Comparison of ENCODE assay signal across 13 cellular contexts in genomic region chr22:43823353-43823908, GRCh38. TPM values are rescaled to one million over a fixed set of nuclear protein-coding genes. Genes with fewer than 3 reads are reported as not detected.
A peak's percentile ranks its signal among the peaks of the same experiment; 100 is the strongest.
DNase-seq lines count a peak whose midpoint lies in the region; ATAC-seq and TF ChIP-seq lines count a peak whose summit lies in the region.
"Had no signal": no experiment of that assay in that cellular context is flagged by ENCODE, and none has a peak within 500 bp of the region (broad histone marks: within the 10 kb centered on the region; RNA-seq: fewer than 3 reads in every experiment).

No MANE protein-coding gene starts in this region.

- POLR2A ChIA-PET in MCF 10A (lab: Yijun Ruan, JAX), result no interaction called here

- TF ChIP-seq CTCF in MCF 10A (IDR thresholded peaks at IDR 0.05; ENCODE audit: unreplicated experiment), result no peak
- no peak for TF ChIP-seq CTCF in breast epithelium (IDR thresholded peaks at IDR 0.05)

- H3K9me3 ChIP-seq in breast epithelium, result no peaks in the 10 kb centered on the region
- H3K9me3 ChIP-seq: esophagus squamous epithelium, left ventricle myocardium inferior had no signal

- no TSS peak for BruUV-seq in MCF 10A (replicated peaks; lab: Mats Ljungman, UMichigan)

- TF ChIP-seq POLR2A in breast epithelium (IDR thresholded peaks at IDR 0.05), result no peak

- H3K4me3 ChIP-seq in breast epithelium, result no peak overlapping the region
- H3K4me3 ChIP-seq: esophagus squamous epithelium, left ventricle myocardium inferior had no signal

- no peaks in the 10 kb centered on the region for H3K36me3 Mint-ChIP-seq in MCF 10A (ENCODE audit: insufficient read depth, unreplicated experiment)

- H3K27ac ChIP-seq in breast epithelium, result no peak overlapping the region
- H3K27ac ChIP-seq: esophagus squamous epithelium, left ventricle myocardium inferior had no signal

- ATAC-seq in left colon (peak; percentile 26), GM18858 (IDR thresholded peaks at IDR 0.05; ENCODE audit: unreplicated experiment) (no peak)

- H3K4me1 Mint-ChIP-seq in MCF 10A (ENCODE audit: insufficient read depth, unreplicated experiment), result no peaks in the 10 kb centered on the region

- H3K4me1 ChIP-seq in breast epithelium, result no peaks in the 10 kb centered on the region

- CTCF ChIA-PET in MCF 10A (lab: Yijun Ruan, JAX), result interaction anchor here (0.7 kb wide), 1 partner anchor 51 kb away, joined by 4 read pairs; no protein-coding TSS in a partner anchor

- peaks cover 0 to 16% of the 10 kb centered on the region in 2 donors for H3K27me3 ChIP-seq in breast epithelium

- intact Hi-C loops in MCF 10A (cut with micrococcal nuclease) (loop anchor here (10.0 kb wide), 2 partner anchors 549 to 801 kb away; no protein-coding TSS in a partner anchor), breast epithelium (cut with DNase I; ENCODE audit: low total_unique reads) (no loop called here), left colon (cut with DNase I, micrococcal nuclease) (no loop called here)

- H3K4me3 Mint-ChIP-seq in MCF 10A (ENCODE audit: unreplicated experiment), result no peak overlapping the region

- no peaks in the 10 kb centered on the region for H3K36me3 ChIP-seq in breast epithelium
- H3K36me3 ChIP-seq: esophagus squamous epithelium, left ventricle myocardium inferior had no signal

- no peaks in the 10 kb centered on the region for H3K9me3 Mint-ChIP-seq in MCF 10A (ENCODE audit: unreplicated experiment)

- DNase-seq in MCF 10A (ENCODE audit: unreplicated experiment), result peak; percentile 11
- DNase-seq in breast epithelium (ENCODE audit: low spot score in 2 of 2), result no peak
- DNase-seq in amniotic epithelial cell (ENCODE audit: low read depth), result peak; percentile 3
- no peak for DNase-seq in left colon
- DNase-seq in ureter (ENCODE audit: low spot score), result peak; percentile 49
- no peak for DNase-seq in 8988T
- DNase-seq in NCI-H2171 treated with DMSO at 0.1 percent for 48 hours (lab: John Stamatoyannopoulos, UW), result no peak
- DNase-seq: anterior cingulate cortex, esophagus squamous epithelium, left ventricle myocardium inferior, NCI-H82, T-helper 1 cell had no signal

- no peak overlapping the region for H3K27ac Mint-ChIP-seq in MCF 10A (ENCODE audit: low read depth, unreplicated experiment)

- H3K27me3 Mint-ChIP-seq in MCF 10A (ENCODE audit: insufficient read depth, unreplicated experiment), result peaks cover 73% of the 10 kb centered on the region

RNA-seq across cellular contexts. Expression of gene EFCAB6, which starts 11.3 kb away (rescaled TPM):
- total RNA-seq in MCF 10A (2022) (0.40 and 0.93 TPM in 2 replicates), breast epithelium (1 to 10 TPM; 3.0 to 9.8 (median 5.9) TPM), left colon (1 to 10 TPM in 1 of 2 donors, under 1 TPM in 1; 0.58 to 1.1 TPM), ureter (8.8 TPM)

RNA-seq across cellular contexts. Expression of gene SULT4A1, which starts 38.9 kb away (rescaled TPM):
- not detected in 2 replicates for total RNA-seq in MCF 10A (2022)
- 1 to 10 TPM in 1 of 3 donors, under 1 TPM in 1, not detected in 1; 0.98 to 2.9 TPM for total RNA-seq in breast epithelium
- under 1 TPM; 0.15 to 0.28 TPM for total RNA-seq in left colon
- total RNA-seq in ureter, result 1.8 TPM
- total RNA-seq: esophagus squamous epithelium had no signal

Comparison
In these comparisons a context has a peak if more than half of its experiments do, and no peak if none do; other contexts are left out.
1. DNase-seq: peak in MCF 10A (single experiment), amniotic epithelial cell (single experiment) and ureter (single experiment); none in breast epithelium (0 of 2), left colon (0 of 2), 8988T (single experiment) and NCI-H2171 treated with DMSO at 0.1 percent for 48 hours (single experiment).